1 cellular context compared by ENCODE assay signal in genomic region chr16:4769306-4769638, GRCh38.
TF ChIP-seq lines count a peak whose summit lies in the region.

No MANE protein-coding gene starts in this region.

TF ChIP-seq in GM23338, 12 proteins besides CTCF, POLR2A, EP300 and RAD21 (continued from another document):
- TF ChIP-seq ZNF462 (CRISPR knock-in tag; IDR thresholded peaks at IDR 0.05) = no peak
- TF ChIP-seq CREB1 (CRISPR knock-in tag; IDR thresholded peaks at IDR 0.05; ENCODE audit: low read depth) = no peak
- TF ChIP-seq ETS1 (IDR thresholded peaks at IDR 0.05) = no peak
- TF ChIP-seq JUNB (IDR thresholded peaks at IDR 0.05; ENCODE audit: unreplicated experiment) = no peak
- no peak for TF ChIP-seq NANOG (IDR thresholded peaks at IDR 0.05; ENCODE audit: borderline replicate concordance)
- TF ChIP-seq ZNF331 (CRISPR knock-in tag; IDR thresholded peaks at IDR 0.05; ENCODE audit: low read depth) = no peak
